ENCODE assay signal across 19 cellular contexts in the genomic region with DNA sequence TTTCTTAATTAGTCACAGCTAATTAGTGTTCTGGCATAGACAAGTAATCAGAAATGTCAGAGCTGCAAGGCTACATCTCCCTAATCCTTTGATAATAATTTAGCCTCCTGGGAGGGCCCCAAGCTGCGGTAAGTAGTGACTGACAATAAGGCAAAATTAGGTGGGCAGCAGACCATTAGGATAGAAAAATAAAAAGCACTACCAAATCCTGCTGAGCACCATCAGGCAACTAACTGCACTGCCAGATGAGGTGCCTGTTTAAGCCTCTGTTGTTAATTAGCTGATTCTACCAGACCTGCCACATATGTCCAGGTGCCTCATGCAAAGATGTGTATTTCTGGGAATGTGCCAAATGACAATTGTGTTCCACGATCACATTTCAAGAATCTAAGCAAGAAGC. TPM values are rescaled to one million over a fixed set of nuclear protein-coding genes. Genes with fewer than 3 reads are reported as not detected.
A peak's percentile ranks its signal among the peaks of the same experiment; 100 is the strongest.
DNase-seq lines count a peak whose midpoint lies in the region; TF ChIP-seq lines count a peak whose summit lies in the region.
"Had no signal": no experiment of that assay in that cellular context is flagged by ENCODE, and none has a peak within 500 bp of the region (broad histone marks: within the 10 kb centered on the region; RNA-seq: fewer than 3 reads in every experiment).

No MANE protein-coding gene starts in this region.

- no peak overlapping the region for H3K4me3 ChIP-seq in KMS-11 (IDR thresholded peaks at IDR 0.05; ENCODE audit: insufficient read depth, low read depth, low read length)
- no peak overlapping the region for H3K4me3 ChIP-seq in SJCRH30
- H3K4me3 ChIP-seq: SJSA1 had no signal

- no peaks in the 10 kb centered on the region for H3K79me2 ChIP-seq in KMS-11 (ENCODE audit: insufficient read depth, low read depth)

- peaks cover 81% of the 10 kb centered on the region for H3K4me1 ChIP-seq in KMS-11 (ENCODE audit: low read depth, poor library complexity, severe bottlenecking)
- H3K4me1 ChIP-seq in SJCRH30 = no peaks in the 10 kb centered on the region
- H3K4me1 ChIP-seq: SJSA1 had no signal

- DNase-seq in NCI-H2081 treated with DMSO at 0.1 percent for 48 hours (lab: John Stamatoyannopoulos, UW) = peak; percentile 46
- peak; percentile 43 for DNase-seq in NCI-H748 treated with DMSO at 0.1 percent for 48 hours (lab: John Stamatoyannopoulos, UW)
- peak; percentile 55 for DNase-seq in cerebellar cortex (ENCODE audit: low spot score)
- DNase-seq in NK-92 (lab: John Stamatoyannopoulos, UW; ENCODE audit: unreplicated experiment) = no peak
- DNase-seq in activated CD4-positive, alpha-beta T cell treated with anti-CD3 and anti-CD28 coated beads for 4 hours = no peak
- DNase-seq in SJCRH30 = no peak
- no peak for DNase-seq in SW480 (ENCODE audit: low spot score)
- DNase-seq: ACHN; Calu3; CD4-positive, CD25-positive, alpha-beta regulatory T cell; DMS79; NCI-H187; NCI-H2227 treated with DMSO at 0.1 percent for 48 hours; NCI-H526 treated with DMSO at 0.1 percent for 48 hours; SW 1271 had no signal

- H2AFZ ChIP-seq in KMS-11 (ENCODE audit: low read depth) = peak overlapping the region; percentile 8; the same call in 1 of the 2 replicates

- H3K4me2 ChIP-seq in KMS-11 = peak overlapping the region; percentile 78

- no peak for TF ChIP-seq CTCF in KMS-11 (conservative IDR thresholded peaks at IDR 0.05; ENCODE audit: low read depth, low read length)

- H3K27ac ChIP-seq in KMS-11 (peak overlapping the region; percentile 81), SJCRH30 (no peak overlapping the region)
- H3K27ac ChIP-seq: RWPE1, SJSA1 had no signal

- H4K20me1 ChIP-seq in KMS-11 (ENCODE audit: insufficient read depth) = no peaks in the 10 kb centered on the region

- H3K27me3 ChIP-seq in KMS-11 (ENCODE audit: insufficient read depth, low read depth) (no peaks in the 10 kb centered on the region), SJCRH30 (no peaks in the 10 kb centered on the region)
- H3K27me3 ChIP-seq: SJSA1 had no signal

- H3K36me3 ChIP-seq in KMS-11 (ENCODE audit: insufficient read depth) (no peaks in the 10 kb centered on the region), SJCRH30 (no peaks in the 10 kb centered on the region)
- H3K36me3 ChIP-seq: SJSA1 had no signal

- H3K9me3 ChIP-seq in SJCRH30 (replicated peaks) = no peaks in the 10 kb centered on the region; the same call in 1 of the 2 replicates
- H3K9me3 ChIP-seq: SJSA1 had no signal

- H3K9ac ChIP-seq in KMS-11 = peak overlapping the region; percentile 5; the same call in 1 of the 2 replicates

RNA-seq across cellular contexts. Expression of gene FEZF1, which starts 32.5 kb away (rescaled TPM):
- total RNA-seq in SJCRH30 (2014; rRNA removed; shearing (Covaris generic)) = not detected in 2 replicates
- total RNA-seq: Calu3; CD4-positive, CD25-positive, alpha-beta regulatory T cell; OCI-LY7; SJSA1 had no signal

Comparison
In these comparisons a context has a peak if more than half of its experiments do, and no peak if none do; other contexts are left out.
1. DNase-seq: peak in NCI-H2081 treated with DMSO at 0.1 percent for 48 hours (single experiment), NCI-H748 treated with DMSO at 0.1 percent for 48 hours (single experiment) and cerebellar cortex (single experiment); none in NK-92 (single experiment), activated CD4-positive, alpha-beta T cell treated with anti-CD3 and anti-CD28 coated beads for 4 hours (0 of 2), SJCRH30 (0 of 2) and SW480 (single experiment).